ENCODE assay signal across 32 cellular contexts in the genomic region with DNA sequence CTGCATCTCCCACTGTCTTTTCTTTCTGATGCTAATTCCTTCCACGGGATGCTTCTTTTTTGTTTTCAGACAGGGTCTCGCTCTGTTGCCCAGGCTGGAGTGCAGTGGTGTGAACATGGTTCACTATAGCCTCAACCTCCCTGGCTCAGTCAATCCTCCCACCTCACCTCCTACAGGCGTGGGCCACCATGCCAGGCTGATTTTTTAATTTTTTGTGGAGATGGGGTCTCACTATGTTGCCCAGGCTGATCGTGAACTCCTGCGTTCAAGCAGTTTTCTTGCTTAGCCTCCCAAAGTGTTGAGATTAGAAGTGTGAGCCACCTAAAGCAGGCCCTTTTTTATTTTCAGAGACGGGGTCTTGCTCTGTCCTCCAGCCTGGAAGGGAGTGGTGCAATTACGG. TPM values are rescaled to one million over a fixed set of nuclear protein-coding genes. Genes with fewer than 3 reads are reported as not detected.
DNase-seq lines count a peak whose midpoint lies in the region; TF ChIP-seq lines count a peak whose summit lies in the region.
"Had no signal": no experiment of that assay in that cellular context is flagged by ENCODE, and none has a peak within 500 bp of the region (broad histone marks: within the 10 kb centered on the region; RNA-seq: fewer than 3 reads in every experiment).

No MANE protein-coding gene starts in this region.

- no peak overlapping the region for H2AFZ ChIP-seq in OCI-LY1 (ENCODE audit: low read length)
- H2AFZ ChIP-seq: parathyroid adenoma had no signal

- H3K27me3 Mint-ChIP-seq in activated naive CD4-positive, alpha-beta T cell treated with anti-CD3 and anti-CD28 coated beads, Interleukin-2, amount 10 ng/mL, durations not matched to agents 7 days and 5 days: no peaks in the 10 kb centered on the region
- no peaks in the 10 kb centered on the region for H3K27me3 Mint-ChIP-seq in activated naive CD8-positive, alpha-beta T cell treated with anti-CD3 and anti-CD28 coated beads for 36 hours
- H3K27me3 Mint-ChIP-seq: activated naive CD8-positive, alpha-beta T cell; memory B cell; stimulated activated naive CD8-positive, alpha-beta T cell treated with anti-CD3 and anti-CD28 coated beads, Interleukin-15, amount 100 ng/mL, for 72 hours had no signal

- no peak overlapping the region for H3K9ac ChIP-seq in OCI-LY1 (ENCODE audit: low read length)
- peak overlapping the region in 1 of 3 donors; percentile 87 for H3K9ac ChIP-seq in skeletal muscle tissue (ENCODE audit: low read depth in 1 of 3, low read length in 3 of 3)
- H3K9ac ChIP-seq: parathyroid adenoma had no signal

- no peak overlapping the region for H3K4me3 ChIP-seq in OCI-LY1 (ENCODE audit: low read depth, low read length, poor library complexity, severe bottlenecking)
- H3K4me3 ChIP-seq in skeletal muscle tissue (ENCODE audit: low read length in 3 of 3): no peak overlapping the region
- H3K4me3 ChIP-seq: ascending aorta, cardiac muscle cell, colonic mucosa, GM12878, SJSA1, thoracic aorta, uterus had no signal

- H3K27me3 ChIP-seq in OCI-LY1 (ENCODE audit: insufficient read depth, low read length): no peaks in the 10 kb centered on the region
- H3K27me3 ChIP-seq in skeletal muscle tissue (ENCODE audit: control insufficient read depth in 3 of 3, insufficient read depth in 3 of 3, low read length in 3 of 3): no peaks in the 10 kb centered on the region
- H3K27me3 ChIP-seq: ascending aorta, BE2C, cardiac muscle cell, colonic mucosa, SJSA1, uterus had no signal

- CTCF ChIA-PET in activated naive CD4-positive, alpha-beta T cell treated with anti-CD3 and anti-CD28 coated beads, Interleukin-2, amount 10 ng/mL, durations not matched to agents 7 days and 5 days (lab: Charles Lee): interaction anchor here (0.7 to 1.0 kb wide), 2 partner anchors 18 to 350 kb away, joined by 3 read pairs; no protein-coding TSS in a partner anchor

- peaks cover 21% of the 10 kb centered on the region for H3K4me1 Mint-ChIP-seq in activated naive CD4-positive, alpha-beta T cell treated with anti-CD3 and anti-CD28 coated beads, Interleukin-2, amount 10 ng/mL, durations not matched to agents 7 days and 5 days
- H3K4me1 Mint-ChIP-seq in activated naive CD8-positive, alpha-beta T cell treated with anti-CD3 and anti-CD28 coated beads for 36 hours: peaks cover 27% of the 10 kb centered on the region

- peak overlapping the region; percentile 19 for H3K27ac Mint-ChIP-seq in activated naive CD4-positive, alpha-beta T cell treated with anti-CD3 and anti-CD28 coated beads, Interleukin-2, amount 10 ng/mL, durations not matched to agents 7 days and 5 days
- peak overlapping the region; percentile 70 for H3K27ac Mint-ChIP-seq in activated naive CD8-positive, alpha-beta T cell treated with anti-CD3 and anti-CD28 coated beads for 36 hours
- H3K27ac Mint-ChIP-seq: memory B cell had no signal

- no peak overlapping the region for H3K4me3 Mint-ChIP-seq in activated naive CD4-positive, alpha-beta T cell treated with anti-CD3 and anti-CD28 coated beads, Interleukin-2, amount 10 ng/mL, durations not matched to agents 7 days and 5 days
- no peak overlapping the region for H3K4me3 Mint-ChIP-seq in activated naive CD8-positive, alpha-beta T cell treated with anti-CD3 and anti-CD28 coated beads for 36 hours
- H3K4me3 Mint-ChIP-seq: activated naive CD8-positive, alpha-beta T cell; IgD-negative memory B cell; memory B cell had no signal

- no peak overlapping the region for H3K4me2 ChIP-seq in OCI-LY1 (ENCODE audit: low read length)

- H3K36me3 ChIP-seq in OCI-LY1 (ENCODE audit: insufficient read depth, low read length) (peaks cover 37% of the 10 kb centered on the region), skeletal muscle tissue (ENCODE audit: control insufficient read depth in 3 of 3, insufficient read depth in 3 of 3, low read length in 3 of 3) (peaks cover 40 to 49% (median 46%) of the 10 kb centered on the region in 3 donors)
- H3K36me3 ChIP-seq: colonic mucosa, uterus had no signal

- H3F3A ChIP-seq in OCI-LY1 (ENCODE audit: insufficient read depth, low read length): no peaks in the 10 kb centered on the region

- H3K79me2 ChIP-seq in OCI-LY1 (ENCODE audit: insufficient read depth, low read length): 0 out of 2 replicates have a peak, but pooled peaks cover 6% of the 10 kb centered on the region

- H3K4me1 ChIP-seq in OCI-LY1 (ENCODE audit: insufficient read depth, low read length, severe bottlenecking): peaks cover 24% of the 10 kb centered on the region
- H3K4me1 ChIP-seq in skeletal muscle tissue (ENCODE audit: control insufficient read depth in 3 of 3, insufficient read depth in 3 of 3, low read length in 3 of 3): peaks cover 52 to 74% (median 65%) of the 10 kb centered on the region in 3 donors
- H3K4me1 ChIP-seq: BE2C, parathyroid adenoma had no signal

- no peaks in the 10 kb centered on the region for H3K9me3 ChIP-seq in OCI-LY1 (ENCODE audit: low read length)
- H3K9me3 ChIP-seq in skeletal muscle tissue (ENCODE audit: control insufficient read depth in 3 of 3, low read length in 3 of 3): no peaks in the 10 kb centered on the region
- H3K9me3 ChIP-seq: ascending aorta, BE2C, colonic mucosa, SJSA1, thoracic aorta, uterus had no signal

- TF ChIP-seq CTCF in OCI-LY1 (IDR thresholded peaks at IDR 0.05; ENCODE audit: low read length): no peak

- H3K9me3 Mint-ChIP-seq in activated naive CD4-positive, alpha-beta T cell treated with anti-CD3 and anti-CD28 coated beads, Interleukin-2, amount 10 ng/mL, durations not matched to agents 7 days and 5 days: no peaks in the 10 kb centered on the region
- H3K9me3 Mint-ChIP-seq in activated naive CD8-positive, alpha-beta T cell treated with anti-CD3 and anti-CD28 coated beads for 36 hours: no peaks in the 10 kb centered on the region
- H3K9me3 Mint-ChIP-seq: IgD-negative memory B cell; memory B cell; stimulated activated naive CD8-positive, alpha-beta T cell treated with anti-CD3 and anti-CD28 coated beads, Interleukin-15, amount 100 ng/mL, for 72 hours had no signal

- H3K27ac ChIP-seq in OCI-LY1 (ENCODE audit: low read depth, low read length, poor library complexity, severe bottlenecking): peak overlapping the region; percentile 70
- peak overlapping the region; percentile 98 for H3K27ac ChIP-seq in skeletal muscle tissue (ENCODE audit: low read depth, low read length)
- H3K27ac ChIP-seq: ascending aorta, cardiac muscle cell, colonic mucosa, epithelial cell of prostate, parathyroid adenoma, SJSA1, thoracic aorta, uterus had no signal

- no peaks in the 10 kb centered on the region for H4K20me1 ChIP-seq in OCI-LY1 (ENCODE audit: insufficient read depth, low read length)

- H3K9me2 ChIP-seq in OCI-LY1 (ENCODE audit: low read depth, low read length): no peaks in the 10 kb centered on the region

- DNase-seq in activated naive CD4-positive, alpha-beta T cell treated with anti-CD3 and anti-CD28 coated beads, Interleukin-2, amount 10 ng/mL, durations not matched to agents 7 days and 5 days: no peak
- no peak for DNase-seq in activated naive CD4-positive, alpha-beta T cell (lab: John Stamatoyannopoulos, UW)
- no peak for DNase-seq in activated naive CD8-positive, alpha-beta T cell treated with anti-CD3 and anti-CD28 coated beads for 36 hours
- DNase-seq in NCI-H1436 treated with DMSO at 0.1 percent for 48 hours (lab: John Stamatoyannopoulos, UW): no peak
- DNase-seq in GF-D8 (lab: John Stamatoyannopoulos, UW): no peak
- DNase-seq: activated CD8-positive, alpha-beta memory T cell treated with anti-CD3 and anti-CD28 coated beads for 24 hours; activated T-cell treated with anti-CD3 and anti-CD28 coated beads, Interleukin-2, amount 50 U/mL, for 48 hours; BE2C; colonic mucosa; effector CD4-positive, alpha-beta T cell; EL; NCI-H1092; NCI-H1694 treated with DMSO at 0.1 percent for 48 hours; RPMI8226; small intestine; stimulated activated naive CD8-positive, alpha-beta T cell treated with anti-CD3 and anti-CD28 coated beads, Interleukin-15, amount 100 ng/mL, for 72 hours; uterus had no signal

- H3K36me3 Mint-ChIP-seq in activated naive CD4-positive, alpha-beta T cell treated with anti-CD3 and anti-CD28 coated beads, Interleukin-2, amount 10 ng/mL, durations not matched to agents 7 days and 5 days: peaks cover 25% of the 10 kb centered on the region
- peaks cover 21% of the 10 kb centered on the region for H3K36me3 Mint-ChIP-seq in activated naive CD8-positive, alpha-beta T cell treated with anti-CD3 and anti-CD28 coated beads for 36 hours

RNA-seq across cellular contexts. Expression of a gene that starts 4.8 kb away (rescaled TPM):
- 10 to 100 TPM; 48.9 to 57.6 TPM for total RNA-seq in activated naive CD8-positive, alpha-beta T cell treated with anti-CD3 and anti-CD28 coated beads for 36 hours
- total RNA-seq in skeletal muscle tissue: 42.8 TPM

RNA-seq across cellular contexts. Expression of a gene that starts 5.4 kb away (rescaled TPM):
- 100 to 1,000 TPM; 187 to 189 TPM for total RNA-seq in activated naive CD8-positive, alpha-beta T cell treated with anti-CD3 and anti-CD28 coated beads for 36 hours
- 101 TPM for total RNA-seq in skeletal muscle tissue

RNA-seq across cellular contexts. Expression of a gene that starts 23.2 kb away (rescaled TPM):
- 1,000 to 10,000 TPM; 1,137 to 1,177 TPM for total RNA-seq in activated naive CD8-positive, alpha-beta T cell treated with anti-CD3 and anti-CD28 coated beads for 36 hours
- 470 TPM for total RNA-seq in skeletal muscle tissue

RNA-seq across cellular contexts. Expression of a gene that starts 28.6 kb away (rescaled TPM):
- not detected for total RNA-seq in activated naive CD8-positive, alpha-beta T cell treated with anti-CD3 and anti-CD28 coated beads for 36 hours
- not detected for total RNA-seq in skeletal muscle tissue
- total RNA-seq: ascending aorta, colonic mucosa, H1, HT-29, NCI-H460, thoracic aorta, uterus had no signal

RNA-seq across cellular contexts. Expression of a gene that starts 33.6 kb away (rescaled TPM):
- total RNA-seq in activated naive CD8-positive, alpha-beta T cell treated with anti-CD3 and anti-CD28 coated beads for 36 hours: 100 to 1,000 TPM; 191 TPM
- total RNA-seq in skeletal muscle tissue: 20.4 TPM
